ENCODE assay signal across 20 cellular contexts in the genomic region with DNA sequence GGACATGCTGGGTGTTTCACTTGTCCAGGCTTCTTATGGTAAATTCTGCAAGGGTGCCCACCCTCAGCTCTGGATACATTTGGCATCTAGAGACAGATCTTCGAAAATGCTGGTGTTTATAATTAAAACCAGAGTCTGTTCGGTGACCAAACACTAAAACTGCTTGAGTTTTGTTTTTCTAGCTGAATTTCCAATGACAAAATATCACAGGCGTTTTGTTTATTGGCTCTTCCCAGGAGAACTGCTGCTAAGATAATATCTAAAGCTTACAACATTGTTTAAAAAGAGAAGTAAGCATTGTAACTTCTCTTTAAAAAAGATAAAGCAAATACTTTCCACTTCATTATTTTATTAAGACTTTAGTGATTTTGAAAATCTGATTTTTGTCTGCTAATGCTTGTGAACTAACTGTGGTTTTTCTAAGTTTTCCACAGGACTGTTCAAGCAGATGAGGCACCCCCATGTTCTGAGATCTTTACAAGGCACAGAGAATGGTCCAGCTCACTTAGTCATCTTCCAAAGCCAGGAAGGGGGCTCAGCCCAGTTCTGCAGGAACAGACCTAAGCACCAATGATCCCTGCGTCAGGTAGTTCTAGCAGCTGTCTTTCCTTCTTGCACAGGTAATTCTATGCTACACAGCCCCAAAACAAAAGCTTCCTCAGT.
DNase-seq lines count a peak whose midpoint lies in the region; ATAC-seq, FAIRE-seq and TF ChIP-seq lines count a peak whose summit lies in the region.
"Had no signal": no experiment of that assay in that cellular context is flagged by ENCODE, and none has a peak within 500 bp of the region (broad histone marks: within the 10 kb centered on the region; RNA-seq: fewer than 3 reads in every experiment).

No MANE protein-coding gene starts in this region.

- H4K91ac ChIP-seq in IMR-90 (ENCODE audit: insufficient read depth, low read depth, low read length), result peak overlapping the region; percentile 20; the same call in 1 of the 2 replicates

- H4K5ac ChIP-seq in IMR-90 (ENCODE audit: low read depth, low read length), result peak overlapping the region; percentile 9

- no peaks in the 10 kb centered on the region for H3K79me1 ChIP-seq in IMR-90 (ENCODE audit: low read depth in 1 of 2, low read length in 2 of 2)

- peak overlapping the region; percentile 36 for H3K18ac ChIP-seq in IMR-90 (ENCODE audit: low read depth, low read length)

- no peak overlapping the region for H3K23ac ChIP-seq in IMR-90 (ENCODE audit: low read depth, low read length)

- peak overlapping the region; percentile 68 for H3K4ac ChIP-seq in IMR-90 (ENCODE audit: low read depth, low read length)

- H3K9me3 ChIP-seq in AG04450 (ENCODE audit: control insufficient read depth, insufficient read depth, low read length) (no peaks in the 10 kb centered on the region), IMR-90 (ENCODE audit: control insufficient read depth, insufficient read depth, low read length) (no peaks in the 10 kb centered on the region), upper lobe of right lung (no peaks in the 10 kb centered on the region)
- H3K9me3 ChIP-seq: A549, BLaER1 had no signal

- intact Hi-C loops in IMR-90 (cut with micrococcal nuclease), result no loop called here
- intact Hi-C loops in upper lobe of right lung (cut with DNase I), result no loop called here

- H2BK5ac ChIP-seq in IMR-90 (ENCODE audit: low read depth, low read length, poor library complexity, severe bottlenecking), result peak overlapping the region; percentile 13

- DNase-seq in AG04450 (ENCODE audit: low read depth, low spot score) (no peak), IMR-90 (peak; percentile 38), fibroblast of villous mesenchyme (ENCODE audit: low read depth) (peak; percentile 44), RPMI8226 (no peak), upper lobe of right lung (no peak), iPS-NIHi11 (ENCODE audit: low spot score) (no peak)
- DNase-seq: CD4-positive, alpha-beta memory T cell; DMS153; DMS79; GF-D8 had no signal

- H2BK15ac ChIP-seq in IMR-90 (ENCODE audit: low read depth, low read length), result no peak overlapping the region

- no peaks in the 10 kb centered on the region for H4K20me1 ChIP-seq in IMR-90 (ENCODE audit: insufficient read depth, low read length)
- H4K20me1 ChIP-seq: BLaER1 had no signal

- FAIRE-seq in endometrium (lab: Jason Lieb, UNC), result peak; percentile 92
- FAIRE-seq: A549, GM19239, H54, HepG2 had no signal

- POLR2A ChIA-PET in AG04450 (lab: Yijun Ruan, JAX) (no interaction called here), IMR-90 (lab: Charles Lee; ENCODE audit: unreplicated experiment) (interaction anchor here (0.5 to 0.7 kb wide), 2 partner anchors 48 to 76 kb away, joined by 3 read pairs; no protein-coding TSS in a partner anchor)

- dilution Hi-C loops in IMR-90 (cut with HindIII; ENCODE audit: low sequenced_read_pairs, unreplicated experiment), result no loop called here

- CTCF ChIA-PET in AG04450 (lab: Charles Lee), result no interaction called here
- CTCF ChIA-PET in IMR-90 (lab: Yijun Ruan, JAX), result interaction anchor here (0.6 kb wide), 1 partner anchor 31 kb away, joined by 3 read pairs; no protein-coding TSS in a partner anchor

- in situ Hi-C loops in IMR-90 (cut with MboI; ENCODE audit: low sequenced_read_pairs), result no loop called here

- 0 out of 2 replicates have a peak overlapping the region, but pooled peaks have one; percentile 3 for H2BK20ac ChIP-seq in IMR-90 (ENCODE audit: low read depth, low read length)

- no peak overlapping the region for H2AFZ ChIP-seq in IMR-90 (replicated peaks; ENCODE audit: low read length, poor library complexity)
- H2AFZ ChIP-seq: GM23338 had no signal

- H3K9me1 ChIP-seq in IMR-90 (ENCODE audit: insufficient read depth, low read length), result peaks cover 4% of the 10 kb centered on the region; the same call in 1 of the 2 replicates

- peak overlapping the region; percentile 57 for H3K4me2 ChIP-seq in IMR-90 (ENCODE audit: low read depth, low read length)
- H3K4me2 ChIP-seq: A549, BLaER1, GM23338 had no signal

- H3K56ac ChIP-seq in IMR-90 (ENCODE audit: extremely low read depth, insufficient read depth, low read length), result no peak overlapping the region

- peaks cover 18% of the 10 kb centered on the region for H3K4me1 ChIP-seq in IMR-90 (ENCODE audit: control insufficient read depth, insufficient read depth, low read length)
- no peaks in the 10 kb centered on the region for H3K4me1 ChIP-seq in upper lobe of right lung
- H3K4me1 ChIP-seq: A549, BLaER1 had no signal

- TF ChIP-seq POLR2A in IMR-90 (IDR thresholded peaks at IDR 0.05; ENCODE audit: low read depth, low read length), result no peak

- H3K27me3 ChIP-seq in AG04450 (ENCODE audit: control insufficient read depth, insufficient read depth, low read length) (no peaks in the 10 kb centered on the region), IMR-90 (ENCODE audit: control insufficient read depth, insufficient read depth, low read length) (no peaks in the 10 kb centered on the region), upper lobe of right lung (no peaks in the 10 kb centered on the region)
- H3K27me3 ChIP-seq: BLaER1 had no signal

- TF ChIP-seq CTCF in AG04450 (IDR thresholded peaks at IDR 0.05; ENCODE audit: low read depth, low read length), result no peak
- no peak for TF ChIP-seq CTCF in IMR-90 (conservative IDR thresholded peaks at IDR 0.05; ENCODE audit: low read depth, low read length)
- TF ChIP-seq CTCF in fibroblast of villous mesenchyme (IDR thresholded peaks at IDR 0.05; ENCODE audit: insufficient read depth, low read depth, low read length), result no peak
- no peak for TF ChIP-seq CTCF in upper lobe of right lung (IDR thresholded peaks at IDR 0.05)

- ATAC-seq in IMR-90 (ENCODE audit: low read depth) (peak; percentile 54), GM19035 (IDR thresholded peaks at IDR 0.05; ENCODE audit: unreplicated experiment) (no peak), upper lobe of right lung (no peak)
- ATAC-seq: A549, GM23338, HCT116, HepG2 had no signal

- H3K27ac ChIP-seq in AG04450 (ENCODE audit: low read depth, low read length), result peak overlapping the region; percentile 21
- H3K27ac ChIP-seq in IMR-90 (ENCODE audit: insufficient read depth, low read length), result peak overlapping the region; percentile 39; the same call in 1 of the 2 replicates
- no peak overlapping the region for H3K27ac ChIP-seq in upper lobe of right lung
- H3K27ac ChIP-seq: 22Rv1, A549, BLaER1 had no signal

- H3K14ac ChIP-seq in IMR-90 (replicated peaks; ENCODE audit: low read depth, low read length), result 0 out of 2 replicates have a peak overlapping the region, but pooled peaks have one; percentile 16

- H4K8ac ChIP-seq in IMR-90 (ENCODE audit: low read depth in 2 of 2, low read length in 2 of 2), result 0 out of 4 replicates have a peak overlapping the region, but pooled peaks of 1 of the 2 experiments have one; percentile 13

- H3K4me3 ChIP-seq in AG04450 (ENCODE audit: low read depth, low read length) (no peak overlapping the region), IMR-90 (ENCODE audit: insufficient read depth, low read depth, low read length) (no peak overlapping the region), fibroblast of villous mesenchyme (ENCODE audit: low read depth, low read length) (no peak overlapping the region), upper lobe of right lung (no peak overlapping the region)
- H3K4me3 ChIP-seq: A549, BLaER1, GM23338 had no signal

- TF ChIP-seq RAD21 in IMR-90 (IDR thresholded peaks at IDR 0.05; ENCODE audit: low read length), result no peak

- H3K9ac ChIP-seq in IMR-90 (ENCODE audit: low read depth, low read length), result no peak overlapping the region
- H3K9ac ChIP-seq: BLaER1 had no signal

- no peak overlapping the region for H2AK5ac ChIP-seq in IMR-90 (ENCODE audit: low read depth, low read length)

- H2BK120ac ChIP-seq in IMR-90 (ENCODE audit: low read depth, low read length), result peak overlapping the region; percentile 14

- no peak overlapping the region for H2AK9ac ChIP-seq in IMR-90 (replicated peaks; ENCODE audit: low read depth, low read length, poor library complexity)

- H3K36me3 ChIP-seq in IMR-90 (ENCODE audit: control insufficient read depth, insufficient read depth, low read length) (no peaks in the 10 kb centered on the region), upper lobe of right lung (no peaks in the 10 kb centered on the region)
- H3K36me3 ChIP-seq: BLaER1 had no signal

- BruUV-seq in IMR-90 (replicated peaks; lab: Mats Ljungman, UMichigan), result no TSS peak

- no CpG with 5 or more reads among the region's 4 CpGs for WGBS in IMR-90 (ENCODE audit: extremely low coverage in 2 of 2, insufficient read length in 1 of 2), 2 experiments

TF ChIP-seq in IMR-90, 13 proteins besides CTCF, POLR2A, EP300 and RAD21:
- no peak for TF ChIP-seq MXI1 (IDR thresholded peaks at IDR 0.05; ENCODE audit: borderline replicate concordance, low read depth, low read length)
- TF ChIP-seq CHD1 (IDR thresholded peaks at IDR 0.05; ENCODE audit: low read depth, low read length), result no peak
- no peak for TF ChIP-seq BHLHE40 (IDR thresholded peaks at IDR 0.05; ENCODE audit: low read depth, low read length)
- no peak for TF ChIP-seq CEBPB (IDR thresholded peaks at IDR 0.05; ENCODE audit: low read depth, low read length)
- TF ChIP-seq, protein P1, sequence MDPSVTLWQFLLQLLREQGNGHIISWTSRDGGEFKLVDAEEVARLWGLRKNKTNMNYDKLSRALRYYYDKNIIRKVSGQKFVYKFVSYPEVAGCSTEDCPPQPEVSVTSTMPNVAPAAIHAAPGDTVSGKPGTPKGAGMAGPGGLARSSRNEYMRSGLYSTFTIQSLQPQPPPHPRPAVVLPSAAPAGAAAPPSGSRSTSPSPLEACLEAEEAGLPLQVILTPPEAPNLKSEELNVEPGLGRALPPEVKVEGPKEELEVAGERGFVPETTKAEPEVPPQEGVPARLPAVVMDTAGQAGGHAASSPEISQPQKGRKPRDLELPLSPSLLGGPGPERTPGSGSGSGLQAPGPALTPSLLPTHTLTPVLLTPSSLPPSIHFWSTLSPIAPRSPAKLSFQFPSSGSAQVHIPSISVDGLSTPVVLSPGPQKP (IDR thresholded peaks at IDR 0.05; ENCODE audit: borderline replicate concordance, low read depth, low read length), result no peak
- no peak for TF ChIP-seq MAFK (IDR thresholded peaks at IDR 0.05; ENCODE audit: low read depth, low read length)
- TF ChIP-seq RCOR1 (IDR thresholded peaks at IDR 0.05; ENCODE audit: insufficient replicate concordance, low read length), result no peak
- TF ChIP-seq SMC3 (IDR thresholded peaks at IDR 0.05; ENCODE audit: low read depth, low read length), result no peak
- TF ChIP-seq MAZ (IDR thresholded peaks at IDR 0.05; ENCODE audit: borderline replicate concordance, low read depth, low read length), result no peak

Comparison
In these comparisons a context has a peak if more than half of its experiments do, and no peak if none do; other contexts are left out.
1. DNase-seq: peak in IMR-90 (single experiment) and fibroblast of villous mesenchyme (single experiment); none in AG04450 (single experiment), RPMI8226 (single experiment), upper lobe of right lung (single experiment) and iPS-NIHi11 (single experiment).